Comparison of ENCODE assay signal across 1 cellular context in genomic region chr2:226031078-226031937, GRCh38.
TF ChIP-seq lines count a peak whose summit lies in the region.

No MANE protein-coding gene starts in this region.

TF ChIP-seq in HepG2, 621 proteins besides CTCF, POLR2A, EP300 and RAD21 (continued from another document and continues in another):
- TF ChIP-seq LRRFIP1 (CRISPR knock-in tag; conservative IDR thresholded peaks at IDR 0.05) (no peak), WIZ (CRISPR knock-in tag; IDR thresholded peaks at IDR 0.05) (no peak; the same call in 1 of the 2 replicates), ZNF768 (CRISPR knock-in tag; IDR thresholded peaks at IDR 0.05) (peak; percentile 56; the same call in 1 of the 2 replicates), PRDM10 (CRISPR knock-in tag; IDR thresholded peaks at IDR 0.05; ENCODE audit: low read depth) (peak; percentile 99), SP1 (IDR thresholded peaks at IDR 0.05) (no peak), SP1 (CRISPR knock-in tag; IDR thresholded peaks at IDR 0.05) (peak; percentile 57; the same call in 1 of the 2 replicates), ZNF253 (CRISPR knock-in tag; IDR thresholded peaks at IDR 0.05; ENCODE audit: borderline replicate concordance) (0 out of 2 replicates have a peak, but pooled peaks have one; percentile 13), ARNT (IDR thresholded peaks at IDR 0.05) (no peak), HNRNPK (IDR thresholded peaks at IDR 0.05; ENCODE audit: low read depth, low read length, poor library complexity, severe bottlenecking) (no peak), EHMT2 (IDR thresholded peaks at IDR 0.05; ENCODE audit: borderline replicate concordance, low read depth, low read length) (no peak; the same call in 1 of the 2 replicates), ZNF558 (CRISPR knock-in tag; IDR thresholded peaks at IDR 0.05; ENCODE audit: borderline replicate concordance) (peak; percentile 90; the same call in 1 of the 2 replicates), RBAK (CRISPR knock-in tag; IDR thresholded peaks at IDR 0.05) (no peak), REPIN1 (CRISPR knock-in tag; IDR thresholded peaks at IDR 0.05; ENCODE audit: borderline replicate concordance, low read depth) (no peak; the same call in 1 of the 2 replicates), ARNTL (CRISPR knock-in tag; IDR thresholded peaks at IDR 0.05) (no peak), ZFP36 (IDR thresholded peaks at IDR 0.05; ENCODE audit: borderline replicate concordance, low read depth, low read length, partially characterized antibody) (no peak), ZNF567 (CRISPR knock-in tag; IDR thresholded peaks at IDR 0.05; ENCODE audit: borderline replicate concordance) (0 out of 2 replicates have a peak, but pooled peaks have one; percentile 91), NFYC (CRISPR knock-in tag; IDR thresholded peaks at IDR 0.05) (0 out of 2 replicates have a peak, but pooled peaks have one; percentile 7), FOXO1 (CRISPR knock-in tag; IDR thresholded peaks at IDR 0.05) (peak; percentile 71; the same call in 1 of the 2 replicates), ZNF563 (CRISPR knock-in tag; IDR thresholded peaks at IDR 0.05) (peak; percentile 63; the same call in 1 of the 2 replicates), ETV5 (CRISPR knock-in tag; IDR thresholded peaks at IDR 0.05; ENCODE audit: borderline replicate concordance) (peak; percentile 62; the same call in 1 of the 2 replicates), SCMH1 (CRISPR knock-in tag; IDR thresholded peaks at IDR 0.05; ENCODE audit: borderline replicate concordance) (no peak), SETDB1 (CRISPR knock-in tag; IDR thresholded peaks at IDR 0.05; ENCODE audit: borderline replicate concordance) (no peak), KDM2A (CRISPR knock-in tag; IDR thresholded peaks at IDR 0.05; ENCODE audit: borderline replicate concordance, low read depth) (peak; percentile 87), CREB1 (IDR thresholded peaks at IDR 0.05) (no peak), CREB1 (CRISPR knock-in tag; IDR thresholded peaks at IDR 0.05) (peak; percentile 52; the same call in 1 of the 2 replicates), ZZZ3 (CRISPR knock-in tag; IDR thresholded peaks at IDR 0.05; ENCODE audit: borderline replicate concordance) (no peak), ZNF598 (CRISPR knock-in tag; IDR thresholded peaks at IDR 0.05; ENCODE audit: borderline replicate concordance) (peak; percentile 97), FIP1L1 (IDR thresholded peaks at IDR 0.05; ENCODE audit: borderline replicate concordance, insufficient read depth, low read depth, low read length) (no peak), SRSF1 (optimal IDR thresholded peaks at IDR 0.05; ENCODE audit: low read depth, low read length) (peak; percentile 37), DNMT3B (CRISPR knock-in tag; conservative IDR thresholded peaks at IDR 0.05) (no peak), GPBP1L1 (CRISPR knock-in tag; IDR thresholded peaks at IDR 0.05) (no peak)
- TF ChIP-seq, protein P1, sequence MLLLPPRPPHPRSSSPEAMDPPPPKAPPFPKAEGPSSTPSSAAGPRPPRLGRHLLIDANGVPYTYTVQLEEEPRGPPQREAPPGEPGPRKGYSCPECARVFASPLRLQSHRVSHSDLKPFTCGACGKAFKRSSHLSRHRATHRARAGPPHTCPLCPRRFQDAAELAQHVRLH (CRISPR knock-in tag; IDR thresholded peaks at IDR 0.05; ENCODE audit: borderline replicate concordance, low read depth): 0 out of 2 replicates have a peak, but pooled peaks have one; percentile 60
- TF ChIP-seq, protein P2, sequence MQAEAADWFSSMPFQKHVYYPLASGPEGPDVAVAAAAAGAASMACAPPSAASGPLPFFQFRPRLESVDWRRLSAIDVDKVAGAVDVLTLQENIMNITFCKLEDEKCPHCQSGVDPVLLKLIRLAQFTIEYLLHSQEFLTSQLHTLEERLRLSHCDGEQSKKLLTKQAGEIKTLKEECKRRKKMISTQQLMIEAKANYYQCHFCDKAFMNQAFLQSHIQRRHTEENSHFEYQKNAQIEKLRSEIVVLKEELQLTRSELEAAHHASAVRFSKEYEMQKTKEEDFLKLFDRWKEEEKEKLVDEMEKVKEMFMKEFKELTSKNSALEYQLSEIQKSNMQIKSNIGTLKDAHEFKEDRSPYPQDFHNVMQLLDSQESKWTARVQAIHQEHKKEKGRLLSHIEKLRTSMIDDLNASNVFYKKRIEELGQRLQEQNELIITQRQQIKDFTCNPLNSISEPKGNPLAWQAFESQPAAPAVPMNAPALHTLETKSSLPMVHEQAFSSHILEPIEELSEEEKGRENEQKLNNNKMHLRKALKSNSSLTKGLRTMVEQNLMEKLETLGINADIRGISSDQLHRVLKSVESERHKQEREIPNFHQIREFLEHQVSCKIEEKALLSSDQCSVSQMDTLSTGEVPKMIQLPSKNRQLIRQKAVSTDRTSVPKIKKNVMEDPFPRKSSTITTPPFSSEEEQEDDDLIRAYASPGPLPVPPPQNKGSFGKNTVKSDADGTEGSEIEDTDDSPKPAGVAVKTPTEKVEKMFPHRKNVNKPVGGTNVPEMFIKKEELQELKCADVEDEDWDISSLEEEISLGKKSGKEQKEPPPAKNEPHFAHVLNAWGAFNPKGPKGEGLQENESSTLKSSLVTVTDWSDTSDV (CRISPR knock-in tag; IDR thresholded peaks at IDR 0.05): 0 out of 2 replicates have a peak, but pooled peaks have one; percentile 26
- TF ChIP-seq, protein P3, sequence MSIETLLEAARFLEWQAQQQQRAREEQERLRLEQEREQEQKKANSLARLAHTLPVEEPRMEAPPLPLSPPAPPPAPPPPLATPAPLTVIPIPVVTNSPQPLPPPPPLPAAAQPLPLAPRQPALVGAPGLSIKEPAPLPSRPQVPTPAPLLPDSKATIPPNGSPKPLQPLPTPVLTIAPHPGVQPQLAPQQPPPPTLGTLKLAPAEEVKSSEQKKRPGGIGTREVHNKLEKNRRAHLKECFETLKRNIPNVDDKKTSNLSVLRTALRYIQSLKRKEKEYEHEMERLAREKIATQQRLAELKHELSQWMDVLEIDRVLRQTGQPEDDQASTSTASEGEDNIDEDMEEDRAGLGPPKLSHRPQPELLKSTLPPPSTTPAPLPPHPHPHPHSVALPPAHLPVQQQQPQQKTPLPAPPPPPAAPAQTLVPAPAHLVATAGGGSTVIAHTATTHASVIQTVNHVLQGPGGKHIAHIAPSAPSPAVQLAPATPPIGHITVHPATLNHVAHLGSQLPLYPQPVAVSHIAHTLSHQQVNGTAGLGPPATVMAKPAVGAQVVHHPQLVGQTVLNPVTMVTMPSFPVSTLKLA (IDR thresholded peaks at IDR 0.05): no peak
- TF ChIP-seq, protein P4, sequence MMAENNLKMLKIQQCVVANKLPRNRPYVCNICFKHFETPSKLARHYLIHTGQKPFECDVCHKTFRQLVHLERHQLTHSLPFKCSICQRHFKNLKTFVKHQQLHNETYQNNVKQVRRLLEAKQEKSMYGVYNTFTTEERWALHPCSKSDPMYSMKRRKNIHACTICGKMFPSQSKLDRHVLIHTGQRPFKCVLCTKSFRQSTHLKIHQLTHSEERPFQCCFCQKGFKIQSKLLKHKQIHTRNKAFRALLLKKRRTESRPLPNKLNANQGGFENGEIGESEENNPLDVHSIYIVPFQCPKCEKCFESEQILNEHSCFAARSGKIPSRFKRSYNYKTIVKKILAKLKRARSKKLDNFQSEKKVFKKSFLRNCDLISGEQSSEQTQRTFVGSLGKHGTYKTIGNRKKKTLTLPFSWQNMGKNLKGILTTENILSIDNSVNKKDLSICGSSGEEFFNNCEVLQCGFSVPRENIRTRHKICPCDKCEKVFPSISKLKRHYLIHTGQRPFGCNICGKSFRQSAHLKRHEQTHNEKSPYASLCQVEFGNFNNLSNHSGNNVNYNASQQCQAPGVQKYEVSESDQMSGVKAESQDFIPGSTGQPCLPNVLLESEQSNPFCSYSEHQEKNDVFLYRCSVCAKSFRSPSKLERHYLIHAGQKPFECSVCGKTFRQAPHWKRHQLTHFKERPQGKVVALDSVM (CRISPR knock-in tag; IDR thresholded peaks at IDR 0.05): peak; percentile 48
- TF ChIP-seq, protein P5, sequence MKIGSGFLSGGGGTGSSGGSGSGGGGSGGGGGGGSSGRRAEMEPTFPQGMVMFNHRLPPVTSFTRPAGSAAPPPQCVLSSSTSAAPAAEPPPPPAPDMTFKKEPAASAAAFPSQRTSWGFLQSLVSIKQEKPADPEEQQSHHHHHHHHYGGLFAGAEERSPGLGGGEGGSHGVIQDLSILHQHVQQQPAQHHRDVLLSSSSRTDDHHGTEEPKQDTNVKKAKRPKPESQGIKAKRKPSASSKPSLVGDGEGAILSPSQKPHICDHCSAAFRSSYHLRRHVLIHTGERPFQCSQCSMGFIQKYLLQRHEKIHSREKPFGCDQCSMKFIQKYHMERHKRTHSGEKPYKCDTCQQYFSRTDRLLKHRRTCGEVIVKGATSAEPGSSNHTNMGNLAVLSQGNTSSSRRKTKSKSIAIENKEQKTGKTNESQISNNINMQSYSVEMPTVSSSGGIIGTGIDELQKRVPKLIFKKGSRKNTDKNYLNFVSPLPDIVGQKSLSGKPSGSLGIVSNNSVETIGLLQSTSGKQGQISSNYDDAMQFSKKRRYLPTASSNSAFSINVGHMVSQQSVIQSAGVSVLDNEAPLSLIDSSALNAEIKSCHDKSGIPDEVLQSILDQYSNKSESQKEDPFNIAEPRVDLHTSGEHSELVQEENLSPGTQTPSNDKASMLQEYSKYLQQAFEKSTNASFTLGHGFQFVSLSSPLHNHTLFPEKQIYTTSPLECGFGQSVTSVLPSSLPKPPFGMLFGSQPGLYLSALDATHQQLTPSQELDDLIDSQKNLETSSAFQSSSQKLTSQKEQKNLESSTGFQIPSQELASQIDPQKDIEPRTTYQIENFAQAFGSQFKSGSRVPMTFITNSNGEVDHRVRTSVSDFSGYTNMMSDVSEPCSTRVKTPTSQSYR (CRISPR knock-in tag; IDR thresholded peaks at IDR 0.05; ENCODE audit: borderline replicate concordance): peak; percentile 44; the same call in 1 of the 2 replicates
